ENCODE assay signal across 21 cellular contexts in genomic region chr10:80153460-80153859, GRCh38. TPM values are rescaled to one million over a fixed set of nuclear protein-coding genes. Genes with fewer than 3 reads are reported as not detected.
DNase-seq lines count a peak whose midpoint lies in the region; ATAC-seq, FAIRE-seq and TF ChIP-seq lines count a peak whose summit lies in the region.
"Had no signal": no experiment of that assay in that cellular context is flagged by ENCODE, and none has a peak within 500 bp of the region (broad histone marks: within the 10 kb centered on the region; RNA-seq: fewer than 3 reads in every experiment).

No MANE protein-coding gene starts in this region.

- no peak overlapping the region for H3K4me3 ChIP-seq in kidney (ENCODE audit: low read length in 2 of 2)
- H3K4me3 ChIP-seq: uterus had no signal

- FAIRE-seq in kidney (lab: Jason Lieb, UNC): no peak
- FAIRE-seq: endothelial cell of umbilical vein, GM18507, H54 had no signal

- peaks cover 0 to 11% of the 10 kb centered on the region in 2 donors for H3K9me3 ChIP-seq in kidney (ENCODE audit: control insufficient read depth in 1 of 2, low read length in 2 of 2)

- peaks cover 68 to 78% of the 10 kb centered on the region in 2 donors for H3K36me3 Mint-ChIP-seq in activated naive CD4-positive, alpha-beta T cell treated with anti-CD3 and anti-CD28 coated beads, Interleukin-2, amount 50 U/mL, for 72 hours
- H3K36me3 Mint-ChIP-seq in HFFc6 (ENCODE audit: low read depth): peaks cover 80% of the 10 kb centered on the region

- DNase-seq in activated naive CD4-positive, alpha-beta T cell treated with anti-CD3 and anti-CD28 coated beads, Interleukin-2, amount 50 U/mL, for 72 hours (ENCODE audit: low spot score in 2 of 2): no peak
- no peak for DNase-seq in activated naive CD4-positive, alpha-beta T cell treated with Interleukin-2 at 50 U/mL for 16 hours
- no peak for DNase-seq in HFFc6
- DNase-seq in kidney: peak; percentile 34
- DNase-seq in stimulated activated naive CD8-positive, alpha-beta T cell treated with anti-CD3 and anti-CD28 coated beads, Interleukin-15, amount 100 ng/mL, for 72 hours: no peak
- DNase-seq in EL: no peak
- no peak for DNase-seq in NCI-H1930 (lab: John Stamatoyannopoulos, UW)
- DNase-seq in NCI-H1092 treated with DMSO at 0.1 percent for 48 hours (lab: John Stamatoyannopoulos, UW): no peak
- DNase-seq: activated CD4-positive, CD25-positive, alpha-beta regulatory T cell; C1 segment of cervical spinal cord; glutamatergic neuron; mesenchymal stem cell; naive B cell; NCI-H2171 treated with DMSO at 0.1 percent for 48 hours; NCI-H526; uterus had no signal

- peaks cover 28 to 62% of the 10 kb centered on the region in 2 donors for H3K36me3 ChIP-seq in kidney (ENCODE audit: control insufficient read depth in 1 of 2, insufficient read depth in 2 of 2, low read length in 2 of 2)
- H3K36me3 ChIP-seq: uterus had no signal

- H3K4me3 Mint-ChIP-seq in HFFc6: no peak overlapping the region; the same call in 1 of the 2 replicates
- H3K4me3 Mint-ChIP-seq in stimulated activated naive CD8-positive, alpha-beta T cell treated with anti-CD3 and anti-CD28 coated beads, Interleukin-15, amount 100 ng/mL, for 72 hours: no peak overlapping the region
- H3K4me3 Mint-ChIP-seq: dendritic cell treated with granulocyte-macrophage colony-stimulating factor and Interleukin-4, amounts not matched to agents 40 ng/mL and 50 ng/mL, for 4 days had no signal

- TF ChIP-seq CTCF in HFFc6 (IDR thresholded peaks at IDR 0.05) (no peak), kidney (IDR thresholded peaks at IDR 0.05; ENCODE audit: borderline replicate concordance, extremely low read depth, insufficient read depth) (no peak)

- peak overlapping the region in 1 of 2 donors; percentile 49 for H3K27ac ChIP-seq in kidney (ENCODE audit: low read depth in 2 of 2, low read length in 2 of 2)

- H3K4me1 Mint-ChIP-seq in HFFc6 (ENCODE audit: low read depth): peaks cover 51% of the 10 kb centered on the region
- peaks cover 38% of the 10 kb centered on the region for H3K4me1 Mint-ChIP-seq in stimulated activated naive CD8-positive, alpha-beta T cell treated with anti-CD3 and anti-CD28 coated beads, Interleukin-15, amount 100 ng/mL, for 72 hours

- peak overlapping the region; percentile 53 to 83 for H3K27ac Mint-ChIP-seq in activated naive CD4-positive, alpha-beta T cell treated with anti-CD3 and anti-CD28 coated beads, Interleukin-2, amount 50 U/mL, for 72 hours
- H3K27ac Mint-ChIP-seq in HFFc6: peak overlapping the region; percentile 93
- peak overlapping the region; percentile 58 to 72 for H3K27ac Mint-ChIP-seq in stimulated activated naive CD8-positive, alpha-beta T cell treated with anti-CD3 and anti-CD28 coated beads, Interleukin-15, amount 100 ng/mL, for 72 hours
- H3K27ac Mint-ChIP-seq: dendritic cell treated with granulocyte-macrophage colony-stimulating factor and Interleukin-4, amounts not matched to agents 40 ng/mL and 50 ng/mL, for 4 days had no signal

- peaks cover 12 to 13% of the 10 kb centered on the region in 2 donors for H3K4me1 ChIP-seq in kidney (ENCODE audit: control insufficient read depth in 1 of 2, insufficient read depth in 1 of 2, low read depth in 1 of 2, low read length in 2 of 2)

- peaks cover 0 to 20% of the 10 kb centered on the region in 2 donors for H3K9me3 Mint-ChIP-seq in activated naive CD4-positive, alpha-beta T cell treated with anti-CD3 and anti-CD28 coated beads, Interleukin-2, amount 50 U/mL, for 72 hours
- H3K9me3 Mint-ChIP-seq in HFFc6: no peaks in the 10 kb centered on the region; the same call in 1 of the 2 replicates
- no peaks in the 10 kb centered on the region for H3K9me3 Mint-ChIP-seq in stimulated activated naive CD8-positive, alpha-beta T cell treated with anti-CD3 and anti-CD28 coated beads, Interleukin-15, amount 100 ng/mL, for 72 hours
- H3K9me3 Mint-ChIP-seq: dendritic cell treated with granulocyte-macrophage colony-stimulating factor and Interleukin-4, amounts not matched to agents 40 ng/mL and 50 ng/mL, for 4 days had no signal

- ATAC-seq in activated naive CD4-positive, alpha-beta T cell treated with anti-CD3 and anti-CD28 coated beads, Interleukin-2, amount 50 U/mL, for 72 hours: no peak
- ATAC-seq in stimulated activated naive CD8-positive, alpha-beta T cell treated with anti-CD3 and anti-CD28 coated beads, Interleukin-15, amount 100 ng/mL, for 72 hours: no peak

- peaks cover 9% of the 10 kb centered on the region for H3K27me3 Mint-ChIP-seq in HFFc6 (ENCODE audit: insufficient read depth)
- no peaks in the 10 kb centered on the region for H3K27me3 Mint-ChIP-seq in stimulated activated naive CD8-positive, alpha-beta T cell treated with anti-CD3 and anti-CD28 coated beads, Interleukin-15, amount 100 ng/mL, for 72 hours
- H3K27me3 Mint-ChIP-seq: dendritic cell treated with granulocyte-macrophage colony-stimulating factor and Interleukin-4, amounts not matched to agents 40 ng/mL and 50 ng/mL, for 4 days; naive B cell had no signal

- H3K9ac ChIP-seq in kidney (ENCODE audit: low read length in 2 of 2): no peak overlapping the region

- intact Hi-C loops in kidney (cut with DNase I): loop anchor here (10.0 kb wide), 1 partner anchor 51 kb away; the partner anchor contains the start of gene ANXA11

RNA-seq across cellular contexts. Expression of gene PLAC9, which starts 20.9 kb away (rescaled TPM):
- not detected for total RNA-seq in activated naive CD4-positive, alpha-beta T cell treated with anti-CD3 and anti-CD28 coated beads, Interleukin-2, amount 50 U/mL, for 72 hours
- 1 to 10 TPM; 2.1 to 6.6 (median 6.2) TPM for total RNA-seq in HFFc6 (2021; fragmentation: NEBNext Ultra II Directional; extraction: Animal tissue kit (Norgen Biotek cat#: 25700))
- total RNA-seq in kidney: 31.4 TPM
- 49.9 TPM for polyA plus RNA-seq in kidney (ENCODE audit: insufficient read depth, low read depth, low replicate concordance)
- total RNA-seq: activated T-helper 2 cell treated with anti-CD3 and anti-CD28 coated beads, Interferon-gamma antibody, Interleukin-2, Interleukin-4, amounts not matched to agents 10 μg/mL and 5 μg/mL and 100 μg/mL, durations not matched to agents 14 hours and 24 hours and 36 hours had no signal

RNA-seq across cellular contexts. Expression of gene ANXA11, which starts 51.9 kb away (rescaled TPM):
- 100 to 1,000 TPM; 218 to 304 TPM for total RNA-seq in activated naive CD4-positive, alpha-beta T cell treated with anti-CD3 and anti-CD28 coated beads, Interleukin-2, amount 50 U/mL, for 72 hours
- 100 to 1,000 TPM; 253 to 361 (median 336) TPM for total RNA-seq in HFFc6 (2021; fragmentation: NEBNext Ultra II Directional; extraction: Animal tissue kit (Norgen Biotek cat#: 25700))
- total RNA-seq in kidney: 435 TPM
- 543 TPM for polyA plus RNA-seq in kidney (ENCODE audit: insufficient read depth, low read depth, low replicate concordance)
